Comparison of ENCODE assay signal across 8 cellular contexts in the genomic region with DNA sequence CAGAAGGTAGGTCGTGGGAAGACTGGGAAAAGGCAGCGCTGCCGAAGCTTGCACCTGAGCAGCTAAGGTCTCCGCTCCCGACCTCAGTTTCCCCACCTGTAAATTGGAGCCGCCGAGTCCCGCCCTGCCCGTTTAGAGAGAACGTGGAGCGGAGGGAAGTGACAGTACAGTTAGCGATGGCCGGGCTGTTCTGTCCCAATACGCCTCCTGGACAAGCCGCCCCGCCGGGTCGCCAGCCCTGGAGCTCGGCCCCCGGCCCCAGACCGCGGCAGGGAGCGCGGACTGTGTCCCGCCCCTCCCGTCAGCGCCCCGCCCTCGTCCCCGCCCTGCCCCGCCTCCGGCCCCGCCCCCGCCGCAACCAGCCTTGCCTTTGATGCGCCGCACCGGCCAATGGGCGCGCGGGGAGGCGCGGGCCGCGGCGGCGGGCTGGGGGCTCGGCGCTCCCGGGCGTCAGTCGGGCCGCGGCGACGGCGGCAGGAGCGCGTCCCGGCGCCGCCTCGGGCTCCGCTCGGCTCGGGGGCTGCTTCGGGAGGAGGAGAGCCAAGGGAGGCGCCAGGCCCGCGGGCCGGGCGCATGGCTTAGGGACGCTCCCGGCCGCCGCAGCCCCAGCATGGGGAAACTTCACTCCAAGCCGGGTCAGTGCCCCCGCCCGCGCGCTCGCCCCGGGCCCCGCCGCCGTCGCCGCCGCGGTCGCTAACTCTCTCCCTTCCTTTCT. TPM values are rescaled to one million over a fixed set of nuclear protein-coding genes. Genes with fewer than 3 reads are reported as not detected.
A peak's percentile ranks its signal among the peaks of the same experiment; 100 is the strongest.
DNase-seq lines count a peak whose midpoint lies in the region; ATAC-seq and TF ChIP-seq lines count a peak whose summit lies in the region.

TSS of gene NKD1 (plus strand) at position 453 of the 715 bp plus-strand sequence. CDS start at position 611, 158 bp downstream.

- no peak for TF ChIP-seq CTCF in GM12864 (IDR thresholded peaks at IDR 0.05; ENCODE audit: low read depth, low read length, missing control alignments)
- no peak for TF ChIP-seq CTCF in HFFc6 (IDR thresholded peaks at IDR 0.05)

- peaks cover 56% of the 10 kb centered on the region for H3K27me3 Mint-ChIP-seq in HFFc6 (ENCODE audit: insufficient read depth)

- ATAC-seq in left lobe of liver, result peak; percentile 94

- H3K4me3 ChIP-seq in GM12864 (ENCODE audit: low read depth, low read length), result peak within 1 kb of the TSS; percentile 75

- H3K4me3 Mint-ChIP-seq in HFFc6, result peak within 1 kb of the TSS; percentile 61

- H3K4me1 Mint-ChIP-seq in HFFc6 (ENCODE audit: low read depth), result no peaks in the 10 kb centered on the region

- H3K9me3 Mint-ChIP-seq in HFFc6, result no peaks in the 10 kb centered on the region

- no peak within 1 kb of the TSS for H3K27ac Mint-ChIP-seq in HFFc6

- no peak for DNase-seq in GM12864 (ENCODE audit: low read depth)
- no peak for DNase-seq in HFFc6
- DNase-seq in NCI-H1105 (lab: John Stamatoyannopoulos, UW), result peak; percentile 78
- peak; percentile 61 for DNase-seq in activated CD4-positive, alpha-beta T cell treated with anti-CD3 and anti-CD28 coated beads for 1 hour
- peak; percentile 94 for DNase-seq in cerebellum (ENCODE audit: low spot score)
- peak; percentile 80 for DNase-seq in left lobe of liver (ENCODE audit: low spot score)
- DNase-seq in stimulated activated CD4-positive, alpha-beta T cell treated with anti-CD3 and anti-CD28 coated beads, Interleukin-2, amount 100 ng/mL, for 4 hours (ENCODE audit: low read depth), result peak; percentile 64
- no peak for DNase-seq in DMS153 (lab: John Stamatoyannopoulos, UW)

- no peaks in the 10 kb centered on the region for H3K36me3 Mint-ChIP-seq in HFFc6 (ENCODE audit: low read depth)

RNA-seq across cellular contexts. Expression of gene NKD1, which starts in this region (rescaled TPM):
- not detected for total RNA-seq in HFFc6 (2021; fragmentation: NEBNext Ultra II Directional; extraction: Animal tissue kit (Norgen Biotek cat#: 25700))
- total RNA-seq in cerebellum (20.2 TPM), left lobe of liver (3.9 TPM)

Comparison
In these comparisons a context has a peak if more than half of its experiments do, and no peak if none do; other contexts are left out.
1. DNase-seq: peak in NCI-H1105 (single experiment), activated CD4-positive, alpha-beta T cell treated with anti-CD3 and anti-CD28 coated beads for 1 hour (single experiment), cerebellum (single experiment), left lobe of liver (single experiment) and stimulated activated CD4-positive, alpha-beta T cell treated with anti-CD3 and anti-CD28 coated beads, Interleukin-2, amount 100 ng/mL, for 4 hours (single experiment); none in GM12864 (single experiment), HFFc6 (single experiment) and DMS153 (single experiment).